ENCODE assay signal across 24 cellular contexts in the genomic region with DNA sequence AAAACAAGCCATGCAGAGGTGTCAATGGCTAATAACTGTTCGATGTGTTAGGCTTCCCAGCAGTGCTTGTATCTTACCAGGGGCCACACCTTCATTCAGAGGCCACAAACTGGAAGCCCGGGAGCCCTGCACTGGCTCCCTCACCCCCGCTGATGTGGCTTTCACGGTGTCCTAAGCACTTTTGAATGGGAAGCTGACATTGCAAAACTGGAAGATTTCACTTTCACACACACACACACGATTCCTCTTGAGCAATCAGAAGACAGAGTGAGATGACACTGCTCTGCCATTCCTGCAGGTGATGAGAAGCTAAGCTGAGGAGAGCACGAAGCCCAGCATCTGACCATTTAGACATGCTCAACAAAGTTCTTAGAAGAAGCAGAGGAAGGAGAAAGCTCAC. TPM values are rescaled to one million over a fixed set of nuclear protein-coding genes. Genes with fewer than 3 reads are reported as not detected.
DNase-seq lines count a peak whose midpoint lies in the region; ATAC-seq and TF ChIP-seq lines count a peak whose summit lies in the region.
"Had no signal": no experiment of that assay in that cellular context is flagged by ENCODE, and none has a peak within 500 bp of the region (broad histone marks: within the 10 kb centered on the region; RNA-seq: fewer than 3 reads in every experiment).

No MANE protein-coding gene starts in this region.

- peaks cover 14 to 42% of the 10 kb centered on the region in 2 donors for H3K4me1 Mint-ChIP-seq in stimulated activated naive B cell treated with anti-CD40 and anti-IgM and Interleukin-4, amounts not matched to agents 10 μg/mL and 1 μg/mL and 100 μg/mL, for 72 hours
- H3K4me1 Mint-ChIP-seq: nephron progenitor cell had no signal

- intact Hi-C loops in left cardiac atrium (cut with DNase I), result no loop called here
- intact Hi-C loops in uterus (cut with DNase I; ENCODE audit: low total_unique reads), result no loop called here

- no peak overlapping the region for H3K4me3 ChIP-seq in right atrium auricular region
- H3K4me3 ChIP-seq in fibroblast of villous mesenchyme (ENCODE audit: low read depth, low read length), result no peak overlapping the region
- no peak overlapping the region for H3K4me3 ChIP-seq in uterus
- H3K4me3 ChIP-seq: PC-9, prostate gland, SK-N-MC had no signal

- TF ChIP-seq CTCF in right atrium auricular region (IDR thresholded peaks at IDR 0.05) (no peak), fibroblast of villous mesenchyme (IDR thresholded peaks at IDR 0.05; ENCODE audit: insufficient read depth, low read depth, low read length) (no peak), uterus (IDR thresholded peaks at IDR 0.05) (no peak)

- DNase-seq in left cardiac atrium (no peak), right atrium auricular region (ENCODE audit: low spot score) (no peak), NOMO-1 treated with DMSO at 0.1 percent for 48 hours (lab: John Stamatoyannopoulos, UW; ENCODE audit: unreplicated experiment) (peak; percentile 83), fibroblast of villous mesenchyme (ENCODE audit: low read depth) (peak; percentile 17), uterus (no peak), erythroblast (lab: John Stamatoyannopoulos, UW) (no peak), KBM-7 (no peak)
- DNase-seq in stimulated activated naive B cell treated with anti-CD40 and anti-IgM and Interleukin-4, amounts not matched to agents 10 μg/mL and 1 μg/mL and 100 μg/mL, for 72 hours, result no peak
- DNase-seq: ACHN; activated CD4-positive, alpha-beta T cell treated with anti-CD3 and anti-CD28 coated beads for 1 hour; activated CD8-positive, alpha-beta memory T cell treated with anti-CD3 and anti-CD28 coated beads, Interleukin-2, amount 10 ng/mL, durations not matched to agents 7 days and 5 days; activated naive CD8-positive, alpha-beta T cell treated with anti-CD3 and anti-CD28 coated beads for 36 hours; CD4-positive, alpha-beta memory T cell; DMS79; HFFc6; hypothalamus; islet precursor cell; NCI-H1417; NCI-H526; nephron progenitor cell; PC-9; stimulated activated CD8-positive, alpha-beta memory T cell treated with anti-CD3 and anti-CD28 coated beads, Interleukin-4, amount 100 ng/mL, for 48 hours had no signal

- H3K27me3 ChIP-seq in right atrium auricular region, result no peaks in the 10 kb centered on the region
- H3K27me3 ChIP-seq in uterus, result no peaks in the 10 kb centered on the region

- H3K9me3 Mint-ChIP-seq in stimulated activated naive B cell treated with anti-CD40 and anti-IgM and Interleukin-4, amounts not matched to agents 10 μg/mL and 1 μg/mL and 100 μg/mL, for 72 hours, result peaks cover 0 to 2% of the 10 kb centered on the region in 2 donors
- H3K9me3 Mint-ChIP-seq: CD4-positive, alpha-beta memory T cell; HFFc6; nephron progenitor cell had no signal

- peak; percentile 23 to 63 for ATAC-seq in left cardiac atrium
- ATAC-seq in stimulated activated naive B cell treated with anti-CD40 and anti-IgM and Interleukin-4, amounts not matched to agents 10 μg/mL and 1 μg/mL and 100 μg/mL, for 72 hours (replicated peaks), result no peak
- ATAC-seq: activated CD8-positive, alpha-beta memory T cell treated with anti-CD3 and anti-CD28 coated beads, Interleukin-2, amount 10 ng/mL, durations not matched to agents 7 days and 5 days had no signal

- H3K27ac ChIP-seq in right atrium auricular region, result no peak overlapping the region
- H3K27ac ChIP-seq in uterus, result no peak overlapping the region
- H3K27ac ChIP-seq: PC-9, prostate gland, SK-N-MC had no signal

- TF ChIP-seq POLR2A in uterus (IDR thresholded peaks at IDR 0.05), result no peak
- TF ChIP-seq POLR2A in erythroblast (IDR thresholded peaks at IDR 0.05; ENCODE audit: low read length), result no peak

- H3K27me3 Mint-ChIP-seq in stimulated activated naive B cell treated with anti-CD40 and anti-IgM and Interleukin-4, amounts not matched to agents 10 μg/mL and 1 μg/mL and 100 μg/mL, for 72 hours, result peaks cover 0 to 8% of the 10 kb centered on the region in 2 donors
- H3K27me3 Mint-ChIP-seq: activated naive CD8-positive, alpha-beta T cell treated with anti-CD3 and anti-CD28 coated beads for 36 hours had no signal

- H3K4me1 ChIP-seq in right atrium auricular region, result peaks cover 0 to 5% of the 10 kb centered on the region in 2 donors
- H3K4me1 ChIP-seq in uterus, result no peaks in the 10 kb centered on the region
- H3K4me1 ChIP-seq: prostate gland had no signal

- H3K4me3 Mint-ChIP-seq in stimulated activated naive B cell treated with anti-CD40 and anti-IgM and Interleukin-4, amounts not matched to agents 10 μg/mL and 1 μg/mL and 100 μg/mL, for 72 hours, result no peak overlapping the region
- H3K4me3 Mint-ChIP-seq: activated CD8-positive, alpha-beta memory T cell treated with anti-CD3 and anti-CD28 coated beads, Interleukin-2, amount 10 ng/mL, durations not matched to agents 7 days and 5 days; activated naive CD8-positive, alpha-beta T cell treated with anti-CD3 and anti-CD28 coated beads for 36 hours; CD4-positive, alpha-beta memory T cell; HFFc6; nephron progenitor cell had no signal

- H3K36me3 ChIP-seq in right atrium auricular region, result peaks cover 7% of the 10 kb centered on the region
- no peaks in the 10 kb centered on the region for H3K36me3 ChIP-seq in uterus
- H3K36me3 ChIP-seq: prostate gland had no signal

- H3K36me3 Mint-ChIP-seq in stimulated activated naive B cell treated with anti-CD40 and anti-IgM and Interleukin-4, amounts not matched to agents 10 μg/mL and 1 μg/mL and 100 μg/mL, for 72 hours, result peaks cover 9 to 21% of the 10 kb centered on the region in 2 donors

- in situ Hi-C loops in KBM-7 (cut with MboI; ENCODE audit: low pct_unique_long_range_greater_than_20kb, low sequenced_read_pairs), result no loop called here

- H3K9me3 ChIP-seq in right atrium auricular region (no peaks in the 10 kb centered on the region), uterus (no peaks in the 10 kb centered on the region)
- H3K9me3 ChIP-seq: prostate gland had no signal

- peak overlapping the region; percentile 11 for H3K27ac Mint-ChIP-seq in stimulated activated naive B cell treated with anti-CD40 and anti-IgM and Interleukin-4, amounts not matched to agents 10 μg/mL and 1 μg/mL and 100 μg/mL, for 72 hours
- H3K27ac Mint-ChIP-seq: activated CD8-positive, alpha-beta memory T cell treated with anti-CD3 and anti-CD28 coated beads, Interleukin-2, amount 10 ng/mL, durations not matched to agents 7 days and 5 days; activated naive CD8-positive, alpha-beta T cell treated with anti-CD3 and anti-CD28 coated beads for 36 hours; CD4-positive, alpha-beta memory T cell; HFFc6; nephron progenitor cell had no signal

RNA-seq across cellular contexts. Expression of a gene that starts 8.6 kb away (rescaled TPM):
- total RNA-seq in left cardiac atrium, result 10 to 100 TPM; 10.1 to 10.6 TPM
- total RNA-seq in right atrium auricular region, result 1 to 10 TPM; 7.8 to 8.7 TPM
- 16.4 and 22.0 TPM in 2 replicates for total RNA-seq in fibroblast of villous mesenchyme
- 10 to 100 TPM; 10.6 to 38.9 (median 23.7) TPM for total RNA-seq in uterus

RNA-seq across cellular contexts. Expression of a gene that starts 54.7 kb away (rescaled TPM):
- not detected for total RNA-seq in left cardiac atrium
- total RNA-seq in right atrium auricular region, result not detected
- total RNA-seq in fibroblast of villous mesenchyme, result not detected in 2 replicates
- total RNA-seq in uterus, result 1 to 10 TPM in 1 of 4 donors, under 1 TPM in 2, not detected in 1; 0.24 to 1.0 (median 0.90) TPM
- total RNA-seq: activated naive CD8-positive, alpha-beta T cell treated with anti-CD3 and anti-CD28 coated beads for 36 hours; CD4-positive, alpha-beta memory T cell; HFFc6; PC-9; prostate gland had no signal

Comparison
In these comparisons a context has a peak if more than half of its experiments do, and no peak if none do; other contexts are left out.
1. ATAC-seq: peak in left cardiac atrium (2 of 2); none in stimulated activated naive B cell treated with anti-CD40 and anti-IgM and Interleukin-4, amounts not matched to agents 10 μg/mL and 1 μg/mL and 100 μg/mL, for 72 hours (0 of 2).
2. DNase-seq: peak in NOMO-1 treated with DMSO at 0.1 percent for 48 hours (single experiment) and fibroblast of villous mesenchyme (single experiment); none in left cardiac atrium (single experiment), right atrium auricular region (single experiment), stimulated activated naive B cell treated with anti-CD40 and anti-IgM and Interleukin-4, amounts not matched to agents 10 μg/mL and 1 μg/mL and 100 μg/mL, for 72 hours (single experiment), uterus (0 of 2), erythroblast (0 of 2) and KBM-7 (single experiment).